In the genomic region with DNA sequence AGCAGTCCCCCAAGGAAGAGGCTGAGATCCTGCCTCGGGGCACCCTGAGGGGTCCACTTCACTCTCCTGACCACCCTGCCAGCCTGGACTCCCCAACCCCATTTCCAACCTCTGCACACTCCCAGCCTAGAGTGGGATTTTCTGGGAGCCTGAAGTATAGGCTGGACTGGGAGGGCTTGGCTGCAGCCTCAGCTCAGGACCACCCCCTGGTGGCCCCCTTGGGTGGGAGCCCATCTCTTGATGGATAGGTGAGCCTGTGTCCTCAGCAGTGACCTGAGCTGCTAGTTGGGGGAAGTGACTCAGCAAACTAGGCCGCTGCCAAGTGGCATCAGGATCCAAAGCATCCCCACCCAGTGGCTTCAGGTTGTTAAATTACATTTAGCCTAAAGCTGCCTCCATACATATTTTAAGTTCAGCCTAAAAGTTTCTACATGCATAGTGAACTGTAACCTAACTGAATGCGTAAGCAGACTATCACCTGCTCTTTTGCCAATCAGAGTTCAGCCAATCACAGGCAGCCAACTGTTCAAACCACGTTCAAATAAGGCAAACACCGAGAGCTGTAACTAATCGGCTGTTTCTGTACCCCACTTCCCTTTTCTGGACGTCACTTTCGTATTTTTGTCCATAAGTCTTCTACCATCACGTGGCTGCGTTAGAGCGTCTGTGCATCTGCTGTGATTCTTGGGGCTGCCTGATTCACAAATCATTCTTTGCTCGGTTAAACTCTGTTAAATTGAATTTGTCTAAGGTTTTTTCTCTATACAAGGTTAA, we compare ENCODE assay signal across 10 cellular contexts.
DNase-seq lines count a peak whose midpoint lies in the region; ATAC-seq and TF ChIP-seq lines count a peak whose summit lies in the region.
"Had no signal": no experiment of that assay in that cellular context is flagged by ENCODE, and none has a peak within 500 bp of the region (broad histone marks: within the 10 kb centered on the region; RNA-seq: fewer than 3 reads in every experiment).

No MANE protein-coding gene starts in this region.

- peaks cover 0 to 2% of the 10 kb centered on the region in 2 donors for H3K9me3 Mint-ChIP-seq in activated T-cell treated with anti-CD3 and anti-CD28 coated beads, Interleukin-2, amount 50 U/mL, for 72 hours
- peaks cover 6% of the 10 kb centered on the region for H3K9me3 Mint-ChIP-seq in type B pancreatic cell
- H3K9me3 Mint-ChIP-seq in activated T-helper 1 cell treated with anti-CD3 and anti-CD28 coated beads, Interleukin-12 subunit alpha, Interleukin-12 subunit beta, Interleukin-2, Interleukin-4 antibody, amounts not matched to agents 30 ng/mL and 10 ng/mL and 1 ng/mL, durations not matched to agents 14 hours and 24 hours and 36 hours, result no peaks in the 10 kb centered on the region

- peak in 1 of 2 donors; percentile 18 for ATAC-seq in activated T-cell treated with anti-CD3 and anti-CD28 coated beads, Interleukin-2, amount 50 U/mL, for 72 hours (replicated peaks in 1 of 2)
- ATAC-seq in esophagus mucosa (peak; percentile 22), GM21737 (IDR thresholded peaks at IDR 0.05; ENCODE audit: unreplicated experiment) (no peak), left cardiac atrium (no peak)

- no peak for TF ChIP-seq POLR2A in NB4 (IDR thresholded peaks at IDR 0.05; ENCODE audit: extremely low read depth, insufficient read length)

- peak; percentile 51 for TF ChIP-seq CTCF in NB4 (IDR thresholded peaks at IDR 0.05; ENCODE audit: low read depth, low read length)
- peak; percentile 64 for TF ChIP-seq CTCF in type B pancreatic cell (conservative IDR thresholded peaks at IDR 0.05)

- no peaks in the 10 kb centered on the region for H3K4me1 Mint-ChIP-seq in activated T-cell treated with anti-CD3 and anti-CD28 coated beads, Interleukin-2, amount 50 U/mL, for 72 hours (ENCODE audit: low read depth)
- peaks cover 14% of the 10 kb centered on the region for H3K4me1 Mint-ChIP-seq in type B pancreatic cell (ENCODE audit: unreplicated experiment)
- no peaks in the 10 kb centered on the region for H3K4me1 Mint-ChIP-seq in activated T-helper 1 cell treated with anti-CD3 and anti-CD28 coated beads, Interleukin-12 subunit alpha, Interleukin-12 subunit beta, Interleukin-2, Interleukin-4 antibody, amounts not matched to agents 30 ng/mL and 10 ng/mL and 1 ng/mL, durations not matched to agents 14 hours and 24 hours and 36 hours (ENCODE audit: low read depth)

- DNase-seq in activated T-cell treated with anti-CD3 and anti-CD28 coated beads, Interleukin-2, amount 50 U/mL, for 72 hours, result peak; percentile 3 to 4
- no peak for DNase-seq in activated T-cell treated with anti-CD3 and anti-CD28 coated beads for 4 hours
- peak; percentile 22 for DNase-seq in NB4 (ENCODE audit: low read depth)
- DNase-seq in type B pancreatic cell (ENCODE audit: extremely low spot score, unreplicated experiment), result no peak
- DNase-seq in activated T-helper 1 cell treated with anti-CD3 and anti-CD28 coated beads, Interleukin-12 subunit alpha, Interleukin-12 subunit beta, Interleukin-2, Interleukin-4 antibody, amounts not matched to agents 30 ng/mL and 10 ng/mL and 1 ng/mL, durations not matched to agents 14 hours and 24 hours and 36 hours (ENCODE audit: low spot score), result no peak
- DNase-seq in left cardiac atrium, result no peak
- DNase-seq: pancreas had no signal

- intact Hi-C loops in activated T-helper 1 cell treated with anti-CD3 and anti-CD28 coated beads, Interleukin-12 subunit alpha, Interleukin-12 subunit beta, Interleukin-2, Interleukin-4 antibody, amounts not matched to agents 30 ng/mL and 10 ng/mL and 1 ng/mL, durations not matched to agents 14 hours and 24 hours and 36 hours (cut with micrococcal nuclease), result no loop called here
- intact Hi-C loops in left cardiac atrium (cut with DNase I), result no loop called here

- H3K4me3 Mint-ChIP-seq in activated T-cell treated with anti-CD3 and anti-CD28 coated beads, Interleukin-2, amount 50 U/mL, for 72 hours, result no peak overlapping the region
- H3K4me3 Mint-ChIP-seq in type B pancreatic cell, result no peak overlapping the region
- no peak overlapping the region for H3K4me3 Mint-ChIP-seq in activated T-helper 1 cell treated with anti-CD3 and anti-CD28 coated beads, Interleukin-12 subunit alpha, Interleukin-12 subunit beta, Interleukin-2, Interleukin-4 antibody, amounts not matched to agents 30 ng/mL and 10 ng/mL and 1 ng/mL, durations not matched to agents 14 hours and 24 hours and 36 hours

- H3K36me3 Mint-ChIP-seq in activated T-cell treated with anti-CD3 and anti-CD28 coated beads, Interleukin-2, amount 50 U/mL, for 72 hours (ENCODE audit: insufficient read depth in 2 of 2), result no peaks in the 10 kb centered on the region
- no peaks in the 10 kb centered on the region for H3K36me3 Mint-ChIP-seq in type B pancreatic cell
- no peaks in the 10 kb centered on the region for H3K36me3 Mint-ChIP-seq in activated T-helper 1 cell treated with anti-CD3 and anti-CD28 coated beads, Interleukin-12 subunit alpha, Interleukin-12 subunit beta, Interleukin-2, Interleukin-4 antibody, amounts not matched to agents 30 ng/mL and 10 ng/mL and 1 ng/mL, durations not matched to agents 14 hours and 24 hours and 36 hours (ENCODE audit: low read depth)

- H3K27me3 Mint-ChIP-seq in activated T-cell treated with anti-CD3 and anti-CD28 coated beads, Interleukin-2, amount 50 U/mL, for 72 hours (ENCODE audit: low read depth), result no peaks in the 10 kb centered on the region
- peaks cover 20% of the 10 kb centered on the region for H3K27me3 Mint-ChIP-seq in type B pancreatic cell
- H3K27me3 Mint-ChIP-seq in activated T-helper 1 cell treated with anti-CD3 and anti-CD28 coated beads, Interleukin-12 subunit alpha, Interleukin-12 subunit beta, Interleukin-2, Interleukin-4 antibody, amounts not matched to agents 30 ng/mL and 10 ng/mL and 1 ng/mL, durations not matched to agents 14 hours and 24 hours and 36 hours (ENCODE audit: insufficient read depth), result peaks cover 2% of the 10 kb centered on the region

- H3K27ac Mint-ChIP-seq in activated T-cell treated with anti-CD3 and anti-CD28 coated beads, Interleukin-2, amount 50 U/mL, for 72 hours, result no peak overlapping the region
- no peak overlapping the region for H3K27ac Mint-ChIP-seq in type B pancreatic cell
- no peak overlapping the region for H3K27ac Mint-ChIP-seq in activated T-helper 1 cell treated with anti-CD3 and anti-CD28 coated beads, Interleukin-12 subunit alpha, Interleukin-12 subunit beta, Interleukin-2, Interleukin-4 antibody, amounts not matched to agents 30 ng/mL and 10 ng/mL and 1 ng/mL, durations not matched to agents 14 hours and 24 hours and 36 hours

- no peak overlapping the region for H3K4me3 ChIP-seq in NB4 (ENCODE audit: low read depth, low read length)
- H3K4me3 ChIP-seq: BLaER1 treated with 17β-estradiol and CSF1 and Interleukin-3, amounts not matched to agents 10 nM and 100 nM; pancreas had no signal

Comparison
In these comparisons a context has a peak if more than half of its experiments do, and no peak if none do; other contexts are left out.
1. DNase-seq: peak in activated T-cell treated with anti-CD3 and anti-CD28 coated beads, Interleukin-2, amount 50 U/mL, for 72 hours (2 of 2) and NB4 (single experiment); none in activated T-cell treated with anti-CD3 and anti-CD28 coated beads for 4 hours (single experiment), type B pancreatic cell (single experiment), activated T-helper 1 cell treated with anti-CD3 and anti-CD28 coated beads, Interleukin-12 subunit alpha, Interleukin-12 subunit beta, Interleukin-2, Interleukin-4 antibody, amounts not matched to agents 30 ng/mL and 10 ng/mL and 1 ng/mL, durations not matched to agents 14 hours and 24 hours and 36 hours (single experiment) and left cardiac atrium (single experiment).